13 cellular contexts compared by ENCODE assay signal in the genomic region with DNA sequence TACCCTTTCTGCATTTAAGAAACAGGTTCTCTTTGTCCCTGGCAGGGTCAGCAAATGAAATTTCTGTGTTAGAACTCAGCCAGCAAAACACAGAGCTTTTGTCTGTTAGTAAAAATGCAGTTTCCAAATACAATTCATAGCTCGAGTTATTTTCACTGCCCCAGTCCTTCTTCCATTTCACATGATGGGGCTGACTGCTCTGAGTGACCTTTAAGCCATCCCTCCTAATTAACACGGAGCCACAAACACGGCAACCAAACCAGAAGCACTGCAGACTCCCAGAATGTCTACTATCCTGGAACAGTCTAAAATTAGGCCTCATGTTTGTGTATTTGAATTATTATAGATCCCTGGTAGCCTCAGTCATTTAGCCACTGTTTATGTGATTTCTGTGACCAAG.
DNase-seq lines count a peak whose midpoint lies in the region; ATAC-seq and TF ChIP-seq lines count a peak whose summit lies in the region.
"Had no signal": no experiment of that assay in that cellular context is flagged by ENCODE, and none has a peak within 500 bp of the region (broad histone marks: within the 10 kb centered on the region; RNA-seq: fewer than 3 reads in every experiment).

No MANE protein-coding gene starts in this region.

- CTCF ChIA-PET in IMR-90 (lab: Yijun Ruan, JAX), result interaction anchor here (0.8 kb wide), 1 partner anchor 99 kb away, joined by 3 read pairs; the partner anchor contains the start of gene RGS4

- ATAC-seq in IMR-90 (ENCODE audit: low read depth), result no peak
- no peak for ATAC-seq in GM18907 (IDR thresholded peaks at IDR 0.05; ENCODE audit: unreplicated experiment)
- ATAC-seq: A549 had no signal

- no peaks in the 10 kb centered on the region for H3K27me3 ChIP-seq in GM23248 (replicated peaks; ENCODE audit: insufficient read depth)
- H3K27me3 ChIP-seq in IMR-90 (ENCODE audit: control insufficient read depth, insufficient read depth, low read length), result no peaks in the 10 kb centered on the region
- H3K27me3 ChIP-seq in transverse colon, result no peaks in the 10 kb centered on the region
- H3K27me3 ChIP-seq: BE2C had no signal

- intact Hi-C loops in IMR-90 (cut with micrococcal nuclease) (no loop called here), transverse colon (cut with DNase I; ENCODE audit: low total_unique reads) (no loop called here)

- peak overlapping the region; percentile 34; the same call in 1 of the 2 replicates for H2AFZ ChIP-seq in GM23248
- no peak overlapping the region for H2AFZ ChIP-seq in IMR-90 (replicated peaks; ENCODE audit: low read length, poor library complexity)

- no peak overlapping the region for H2AK5ac ChIP-seq in IMR-90 (ENCODE audit: low read depth, low read length)

- no peak overlapping the region for H2BK5ac ChIP-seq in IMR-90 (ENCODE audit: low read depth, low read length, poor library complexity, severe bottlenecking)

- TF ChIP-seq POLR2A in IMR-90 (IDR thresholded peaks at IDR 0.05; ENCODE audit: low read depth, low read length), result no peak
- no peak for TF ChIP-seq POLR2A in transverse colon (IDR thresholded peaks at IDR 0.05)

- no peaks in the 10 kb centered on the region for H3K79me1 ChIP-seq in IMR-90 (ENCODE audit: low read depth in 1 of 2, low read length in 2 of 2)

- TF ChIP-seq CTCF in IMR-90 (conservative IDR thresholded peaks at IDR 0.05; ENCODE audit: low read depth, low read length) (no peak), transverse colon (IDR thresholded peaks at IDR 0.05) (no peak)

- H3K14ac ChIP-seq in IMR-90 (replicated peaks; ENCODE audit: low read depth, low read length), result no peak overlapping the region

- no peak for TF ChIP-seq EP300 in transverse colon (IDR thresholded peaks at IDR 0.05; ENCODE audit: low read depth)

- peak overlapping the region in 1 of 2 experiments; percentile 5; a peak in 1 of 4 replicates for H4K8ac ChIP-seq in IMR-90 (ENCODE audit: low read depth in 2 of 2, low read length in 2 of 2)

- peak overlapping the region; percentile 20; the same call in 1 of the 3 replicates for H2BK15ac ChIP-seq in IMR-90 (ENCODE audit: low read depth, low read length)

- H3F3A ChIP-seq in GM23248 (ENCODE audit: insufficient read depth), result peaks cover 21% of the 10 kb centered on the region

- H3K23ac ChIP-seq in IMR-90 (ENCODE audit: low read depth, low read length), result no peak overlapping the region

- no peak overlapping the region for H2BK120ac ChIP-seq in IMR-90 (ENCODE audit: low read depth, low read length)

- H3K36me3 ChIP-seq in GM23248 (ENCODE audit: low read depth) (no peaks in the 10 kb centered on the region), IMR-90 (ENCODE audit: control insufficient read depth, insufficient read depth, low read length) (no peaks in the 10 kb centered on the region), transverse colon (no peaks in the 10 kb centered on the region)
- H3K36me3 ChIP-seq: BE2C had no signal

- no peak overlapping the region for H3K4me3 ChIP-seq in GM23248
- no peak overlapping the region for H3K4me3 ChIP-seq in IMR-90 (ENCODE audit: insufficient read depth, low read depth, low read length)
- H3K4me3 ChIP-seq in transverse colon, result no peak overlapping the region
- H3K4me3 ChIP-seq: A549 had no signal

- H3K9me2 ChIP-seq in GM23248 (ENCODE audit: insufficient read depth), result no peaks in the 10 kb centered on the region

- in situ Hi-C loops in GM23248 (cut with MboI) (no loop called here), IMR-90 (cut with MboI; ENCODE audit: low sequenced_read_pairs) (no loop called here), transverse colon (cut with MboI; ENCODE audit: low pct_ligation_motif_present in 1 of 4, low pct_unique_long_range_greater_than_20kb in 1 of 4, low sequenced_read_pairs in 3 of 4) (no loop called here)

- no peaks in the 10 kb centered on the region for H3K9me3 ChIP-seq in GM23248 (ENCODE audit: low read depth)
- H3K9me3 ChIP-seq in IMR-90 (ENCODE audit: control insufficient read depth, insufficient read depth, low read length), result no peaks in the 10 kb centered on the region
- no peaks in the 10 kb centered on the region for H3K9me3 ChIP-seq in transverse colon
- H3K9me3 ChIP-seq: A549, BE2C, Caco-2 had no signal

- TF ChIP-seq RAD21 in IMR-90 (IDR thresholded peaks at IDR 0.05; ENCODE audit: low read length), result no peak

- no peak overlapping the region for H3K27ac ChIP-seq in GM23248
- no peak overlapping the region for H3K27ac ChIP-seq in IMR-90 (ENCODE audit: insufficient read depth, low read length)
- no peak overlapping the region for H3K27ac ChIP-seq in transverse colon
- H3K27ac ChIP-seq: A549, C4-2B had no signal

- H3K9me1 ChIP-seq in IMR-90 (ENCODE audit: insufficient read depth, low read length), result no peaks in the 10 kb centered on the region

- no peaks in the 10 kb centered on the region for H4K20me1 ChIP-seq in GM23248 (ENCODE audit: insufficient read depth)
- H4K20me1 ChIP-seq in IMR-90 (ENCODE audit: insufficient read depth, low read length), result no peaks in the 10 kb centered on the region

- H3K56ac ChIP-seq in IMR-90 (ENCODE audit: extremely low read depth, insufficient read depth, low read length), result no peak overlapping the region

- no peak overlapping the region for H3K4ac ChIP-seq in IMR-90 (ENCODE audit: low read depth, low read length)

- BruUV-seq in IMR-90 (replicated peaks; lab: Mats Ljungman, UMichigan), result no TSS peak

- no peak overlapping the region for H4K91ac ChIP-seq in IMR-90 (ENCODE audit: insufficient read depth, low read depth, low read length)

- WGBS in GM23248 (ENCODE audit: low coverage in 1 of 2, low lambda C conversion rate in 2 of 2, missing lambda C conversion rate in 2 of 2), 2 experiments, result 23 to 31% methylated on average over 3 of the region's 3 CpGs
- WGBS in IMR-90 (ENCODE audit: extremely low coverage in 2 of 2, insufficient read length in 1 of 2), 2 experiments, result no CpG with 5 or more reads among the region's 3 CpGs
- WGBS in transverse colon (ENCODE audit: low coverage in 1 of 2), 2 donors, result 38 to 59% methylated on average over 3 of the region's 3 CpGs

- H3K4me1 ChIP-seq in GM23248 (ENCODE audit: insufficient read depth) (peaks cover 38% of the 10 kb centered on the region), IMR-90 (ENCODE audit: control insufficient read depth, insufficient read depth, low read length) (peaks cover 9% of the 10 kb centered on the region), transverse colon (no peaks in the 10 kb centered on the region)
- H3K4me1 ChIP-seq: A549, Caco-2 had no signal

- H3K18ac ChIP-seq in IMR-90 (ENCODE audit: low read depth, low read length), result peak overlapping the region; percentile 48; the same call in 1 of the 2 replicates

- H3K79me2 ChIP-seq in GM23248 (ENCODE audit: insufficient read depth), result no peaks in the 10 kb centered on the region

- no peak overlapping the region for H4K5ac ChIP-seq in IMR-90 (ENCODE audit: low read depth, low read length)

- H3K9ac ChIP-seq in GM23248 (no peak overlapping the region), IMR-90 (ENCODE audit: low read depth, low read length) (no peak overlapping the region)

- no peak for DNase-seq in GM23248
- DNase-seq in IMR-90, result no peak
- peak; percentile 73 for DNase-seq in foreskin melanocyte
- DNase-seq in transverse colon, result no peak
- DNase-seq in T1000 (lab: John Stamatoyannopoulos, UW), result no peak
- DNase-seq: BE2C; Caco-2; CD4-positive, alpha-beta memory T cell; DND-41; GF-D8 had no signal

- no peak overlapping the region for H2BK20ac ChIP-seq in IMR-90 (ENCODE audit: low read depth, low read length)

- no peak overlapping the region for H2AK9ac ChIP-seq in IMR-90 (replicated peaks; ENCODE audit: low read depth, low read length, poor library complexity)

- dilution Hi-C loops in IMR-90 (cut with HindIII; ENCODE audit: low sequenced_read_pairs, unreplicated experiment), result no loop called here

- H3K4me2 ChIP-seq in GM23248 (ENCODE audit: unreplicated experiment) (peak overlapping the region; percentile 18), IMR-90 (ENCODE audit: low read depth, low read length) (peak overlapping the region; percentile 33; the same call in 1 of the 2 replicates)
- H3K4me2 ChIP-seq: A549 had no signal

- POLR2A ChIA-PET in IMR-90 (lab: Charles Lee; ENCODE audit: unreplicated experiment), result no interaction called here

TF ChIP-seq in IMR-90, 13 proteins besides CTCF, POLR2A, EP300 and RAD21:
- TF ChIP-seq RCOR1 (IDR thresholded peaks at IDR 0.05; ENCODE audit: insufficient replicate concordance, low read length), result no peak
- TF ChIP-seq, protein P1, sequence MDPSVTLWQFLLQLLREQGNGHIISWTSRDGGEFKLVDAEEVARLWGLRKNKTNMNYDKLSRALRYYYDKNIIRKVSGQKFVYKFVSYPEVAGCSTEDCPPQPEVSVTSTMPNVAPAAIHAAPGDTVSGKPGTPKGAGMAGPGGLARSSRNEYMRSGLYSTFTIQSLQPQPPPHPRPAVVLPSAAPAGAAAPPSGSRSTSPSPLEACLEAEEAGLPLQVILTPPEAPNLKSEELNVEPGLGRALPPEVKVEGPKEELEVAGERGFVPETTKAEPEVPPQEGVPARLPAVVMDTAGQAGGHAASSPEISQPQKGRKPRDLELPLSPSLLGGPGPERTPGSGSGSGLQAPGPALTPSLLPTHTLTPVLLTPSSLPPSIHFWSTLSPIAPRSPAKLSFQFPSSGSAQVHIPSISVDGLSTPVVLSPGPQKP (IDR thresholded peaks at IDR 0.05; ENCODE audit: borderline replicate concordance, low read depth, low read length), result no peak
- TF ChIP-seq CEBPB (IDR thresholded peaks at IDR 0.05; ENCODE audit: low read depth, low read length), result no peak
- TF ChIP-seq BHLHE40 (IDR thresholded peaks at IDR 0.05; ENCODE audit: low read depth, low read length), result no peak
- TF ChIP-seq MXI1 (IDR thresholded peaks at IDR 0.05; ENCODE audit: borderline replicate concordance, low read depth, low read length), result no peak
